In the genomic region with DNA sequence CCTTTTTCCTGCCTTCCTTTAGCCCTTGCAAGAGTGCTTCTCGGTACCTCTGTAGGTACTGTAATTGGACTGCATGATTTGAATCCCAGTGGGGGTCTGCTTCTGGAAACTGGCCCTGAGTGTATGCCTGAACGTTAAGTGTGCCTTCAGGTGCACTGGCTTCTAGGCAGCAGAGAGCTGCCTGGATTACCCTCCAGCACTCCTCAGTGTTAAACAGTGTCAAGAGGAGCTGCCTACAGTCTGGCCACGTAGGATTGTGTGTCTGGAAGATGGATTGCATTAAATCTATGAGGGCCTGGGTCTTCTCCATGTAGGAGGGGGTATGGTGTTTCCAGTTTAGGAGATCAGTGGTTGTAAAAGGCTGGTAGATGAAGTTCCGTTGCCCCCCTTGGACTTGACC, we compare ENCODE assay signal across 24 cellular contexts.
A peak's percentile ranks its signal among the peaks of the same experiment; 100 is the strongest.
DNase-seq lines count a peak whose midpoint lies in the region; ATAC-seq and TF ChIP-seq lines count a peak whose summit lies in the region.
"Had no signal": no experiment of that assay in that cellular context is flagged by ENCODE, and none has a peak within 500 bp of the region (broad histone marks: within the 10 kb centered on the region; RNA-seq: fewer than 3 reads in every experiment).

No MANE protein-coding gene starts in this region.

- H3K9me3 ChIP-seq in heart left ventricle (peaks cover 0 to 72% (median 29%) of the 10 kb centered on the region in 12 donors), liver (ENCODE audit: control insufficient read depth in 4 of 4, low read length in 3 of 4) (peaks cover 0 to 6% (median 2%) of the 10 kb centered on the region in 4 donors), esophagus muscularis mucosa (peaks cover 0 to 32% (median 24%) of the 10 kb centered on the region in 4 donors)

- DNase-seq in heart left ventricle: no peak
- DNase-seq in Right ventricle myocardium inferior (ENCODE audit: missing footprints): no peak
- no peak for DNase-seq in type B pancreatic cell (ENCODE audit: extremely low spot score, unreplicated experiment)
- no peak for DNase-seq in esophagus muscularis mucosa (ENCODE audit: extremely low spot score)
- no peak for DNase-seq in NCI-H2227 treated with DMSO at 0.1 percent for 48 hours (lab: John Stamatoyannopoulos, UW)
- DNase-seq: activated CD4-positive, alpha-beta T cell treated with anti-CD3 and anti-CD28 coated beads, Interleukin-2, amount 50 U/mL, for 48 hours; activated T-cell treated with anti-CD3 and anti-CD28 coated beads, Interleukin-2, amount 50 U/mL, for 1 hour; dermis blood vessel endothelial cell; DND-41; MM.1S; naive thymus-derived CD4-positive, alpha-beta T cell; NCI-H187; NCI-H510A treated with DMSO at 0.1 percent for 48 hours; SHP77; stimulated activated CD4-positive, alpha-beta T cell treated with anti-CD3 and anti-CD28 coated beads, Interleukin-12 subunit alpha, Interleukin-12 subunit beta, amount 100 ng/mL, for 4 hours; T-helper 1 cell; tibial artery; WERI-Rb-1 had no signal

- TF ChIP-seq POLR2A in heart left ventricle (IDR thresholded peaks at IDR 0.05) (no peak), esophagus muscularis mucosa (IDR thresholded peaks at IDR 0.05; ENCODE audit: low read depth) (no peak)

- peaks cover 31% of the 10 kb centered on the region for H3K9me3 Mint-ChIP-seq in type B pancreatic cell
- H3K9me3 Mint-ChIP-seq: activated naive CD4-positive, alpha-beta T cell treated with anti-CD3 and anti-CD28 coated beads, Interleukin-2, amount 50 U/mL, for 24 hours had no signal

- TF ChIP-seq RAD21 in liver (IDR thresholded peaks at IDR 0.05): no peak

- no peak for TF ChIP-seq CTCF in heart left ventricle (IDR thresholded peaks at IDR 0.05)
- no peak for TF ChIP-seq CTCF in VCaP (conservative IDR thresholded peaks at IDR 0.05)
- TF ChIP-seq CTCF in liver (IDR thresholded peaks at IDR 0.05; ENCODE audit: low read depth, low read length, missing input control): no peak
- TF ChIP-seq CTCF in type B pancreatic cell (conservative IDR thresholded peaks at IDR 0.05): no peak
- no peak for TF ChIP-seq CTCF in esophagus muscularis mucosa (IDR thresholded peaks at IDR 0.05)

- H3K36me3 Mint-ChIP-seq in type B pancreatic cell: peaks cover 70% of the 10 kb centered on the region

- H3K27ac ChIP-seq in heart left ventricle (peak overlapping the region in 8 of 12 donors; percentile 54 to 77 (median 69)), VCaP (peak overlapping the region; percentile 92), liver (ENCODE audit: low read depth in 1 of 2, low read length in 2 of 2) (peak overlapping the region; percentile 80 to 86), esophagus muscularis mucosa (replicated peaks in 1 of 4) (peak overlapping the region in 1 of 4 donors; percentile 15)
- H3K27ac ChIP-seq: gastroesophageal sphincter, psoas muscle, tibial artery, WERI-Rb-1 had no signal

- H3K4me3 ChIP-seq in heart left ventricle: peak overlapping the region in 5 of 12 donors; percentile 23 to 43 (median 34)
- H3K4me3 ChIP-seq in liver (ENCODE audit: low read depth in 1 of 3, low read length in 3 of 3): peak overlapping the region; percentile 27 to 59 (median 47)
- H3K4me3 ChIP-seq in esophagus muscularis mucosa: peak overlapping the region in 1 of 4 donors; percentile 29
- H3K4me3 ChIP-seq: gastroesophageal sphincter, psoas muscle, tibial artery had no signal

- H3K4me3 Mint-ChIP-seq in type B pancreatic cell: peak overlapping the region; percentile 75
- H3K4me3 Mint-ChIP-seq: activated naive CD4-positive, alpha-beta T cell treated with anti-CD3 and anti-CD28 coated beads, Interleukin-2, amount 50 U/mL, for 24 hours; naive thymus-derived CD4-positive, alpha-beta T cell had no signal

- intact Hi-C loops in heart left ventricle (cut with DNase I) (no loop called here), Right ventricle myocardium inferior (cut with DNase I) (loop anchor here (10.0 kb wide), 1 partner anchor 99 kb away; a partner anchor contains a TSS), esophagus muscularis mucosa (cut with DNase I) (no loop called here)

- no peaks in the 10 kb centered on the region for H3K4me1 ChIP-seq in heart left ventricle
- peaks cover 8 to 52% (median 24%) of the 10 kb centered on the region in 4 donors for H3K4me1 ChIP-seq in liver (ENCODE audit: control insufficient read depth in 4 of 4, insufficient read depth in 4 of 4, low read length in 3 of 4)
- no peaks in the 10 kb centered on the region for H3K4me1 ChIP-seq in esophagus muscularis mucosa
- H3K4me1 ChIP-seq: gastroesophageal sphincter, psoas muscle, tibial artery had no signal

- H3K27me3 Mint-ChIP-seq in type B pancreatic cell: no peaks in the 10 kb centered on the region
- H3K27me3 Mint-ChIP-seq: activated naive CD4-positive, alpha-beta T cell treated with anti-CD3 and anti-CD28 coated beads, Interleukin-2, amount 50 U/mL, for 24 hours; naive thymus-derived CD4-positive, alpha-beta T cell had no signal

- no peaks in the 10 kb centered on the region for H3K27me3 ChIP-seq in heart left ventricle
- H3K27me3 ChIP-seq in liver (ENCODE audit: control insufficient read depth in 4 of 4, insufficient read depth in 4 of 4, low read length in 3 of 4): no peaks in the 10 kb centered on the region
- no peaks in the 10 kb centered on the region for H3K27me3 ChIP-seq in esophagus muscularis mucosa
- H3K27me3 ChIP-seq: gastroesophageal sphincter, tibial artery had no signal

- whole genome bisulfite sequencing in heart left ventricle, 4 donors: 75 to 88% (median 81%) methylated on average over 3 to 4 of the region's 4 CpGs
- WGBS in liver: 55% methylated on average over 4 of the region's 4 CpGs
- WGBS in esophagus muscularis mucosa: 88% methylated on average over 4 of the region's 4 CpGs

- H3K36me3 ChIP-seq in heart left ventricle (peaks cover 0 to 96% (median 65%) of the 10 kb centered on the region in 9 donors), liver (ENCODE audit: control insufficient read depth in 4 of 4, insufficient read depth in 3 of 4, low read depth in 1 of 4, low read length in 3 of 4) (peaks cover 2 to 14% (median 12%) of the 10 kb centered on the region in 4 donors), esophagus muscularis mucosa (peaks cover 30 to 97% (median 82%) of the 10 kb centered on the region in 4 donors)

- ATAC-seq in heart left ventricle (peak in 1 of 4 donors; percentile 50), Right ventricle myocardium inferior (no peak), GM18907 (IDR thresholded peaks at IDR 0.05; ENCODE audit: unreplicated experiment) (no peak)
- ATAC-seq: gastroesophageal sphincter; naive thymus-derived CD4-positive, alpha-beta T cell had no signal

- peak overlapping the region; percentile 96 for H3K27ac Mint-ChIP-seq in type B pancreatic cell
- H3K27ac Mint-ChIP-seq: activated naive CD4-positive, alpha-beta T cell treated with anti-CD3 and anti-CD28 coated beads, Interleukin-2, amount 50 U/mL, for 24 hours had no signal

- TF ChIP-seq EP300 in esophagus muscularis mucosa (IDR thresholded peaks at IDR 0.05): no peak

- H3K9ac ChIP-seq in liver (ENCODE audit: low read depth in 1 of 2, low read length in 2 of 2): peak overlapping the region; percentile 57 to 75

- H3K4me1 Mint-ChIP-seq in type B pancreatic cell (ENCODE audit: unreplicated experiment): peaks cover 9% of the 10 kb centered on the region
- H3K4me1 Mint-ChIP-seq: activated naive CD4-positive, alpha-beta T cell treated with anti-CD3 and anti-CD28 coated beads, Interleukin-2, amount 50 U/mL, for 24 hours had no signal

TF ChIP-seq in liver, 16 proteins besides CTCF, POLR2A, EP300 and RAD21 (continues in another document):
- TF ChIP-seq, protein P1, sequence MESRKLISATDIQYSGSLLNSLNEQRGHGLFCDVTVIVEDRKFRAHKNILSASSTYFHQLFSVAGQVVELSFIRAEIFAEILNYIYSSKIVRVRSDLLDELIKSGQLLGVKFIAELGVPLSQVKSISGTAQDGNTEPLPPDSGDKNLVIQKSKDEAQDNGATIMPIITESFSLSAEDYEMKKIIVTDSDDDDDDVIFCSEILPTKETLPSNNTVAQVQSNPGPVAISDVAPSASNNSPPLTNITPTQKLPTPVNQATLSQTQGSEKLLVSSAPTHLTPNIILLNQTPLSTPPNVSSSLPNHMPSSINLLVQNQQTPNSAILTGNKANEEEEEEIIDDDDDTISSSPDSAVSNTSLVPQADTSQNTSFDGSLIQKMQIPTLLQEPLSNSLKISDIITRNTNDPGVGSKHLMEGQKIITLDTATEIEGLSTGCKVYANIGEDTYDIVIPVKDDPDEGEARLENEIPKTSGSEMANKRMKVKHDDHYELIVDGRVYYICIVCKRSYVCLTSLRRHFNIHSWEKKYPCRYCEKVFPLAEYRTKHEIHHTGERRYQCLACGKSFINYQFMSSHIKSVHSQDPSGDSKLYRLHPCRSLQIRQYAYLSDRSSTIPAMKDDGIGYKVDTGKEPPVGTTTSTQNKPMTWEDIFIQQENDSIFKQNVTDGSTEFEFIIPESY (IDR thresholded peaks at IDR 0.05): no peak
- TF ChIP-seq TAF1 (conservative IDR thresholded peaks at IDR 0.05): no peak
- no peak for TF ChIP-seq RXRA (IDR thresholded peaks at IDR 0.05)
- TF ChIP-seq, protein P2, sequence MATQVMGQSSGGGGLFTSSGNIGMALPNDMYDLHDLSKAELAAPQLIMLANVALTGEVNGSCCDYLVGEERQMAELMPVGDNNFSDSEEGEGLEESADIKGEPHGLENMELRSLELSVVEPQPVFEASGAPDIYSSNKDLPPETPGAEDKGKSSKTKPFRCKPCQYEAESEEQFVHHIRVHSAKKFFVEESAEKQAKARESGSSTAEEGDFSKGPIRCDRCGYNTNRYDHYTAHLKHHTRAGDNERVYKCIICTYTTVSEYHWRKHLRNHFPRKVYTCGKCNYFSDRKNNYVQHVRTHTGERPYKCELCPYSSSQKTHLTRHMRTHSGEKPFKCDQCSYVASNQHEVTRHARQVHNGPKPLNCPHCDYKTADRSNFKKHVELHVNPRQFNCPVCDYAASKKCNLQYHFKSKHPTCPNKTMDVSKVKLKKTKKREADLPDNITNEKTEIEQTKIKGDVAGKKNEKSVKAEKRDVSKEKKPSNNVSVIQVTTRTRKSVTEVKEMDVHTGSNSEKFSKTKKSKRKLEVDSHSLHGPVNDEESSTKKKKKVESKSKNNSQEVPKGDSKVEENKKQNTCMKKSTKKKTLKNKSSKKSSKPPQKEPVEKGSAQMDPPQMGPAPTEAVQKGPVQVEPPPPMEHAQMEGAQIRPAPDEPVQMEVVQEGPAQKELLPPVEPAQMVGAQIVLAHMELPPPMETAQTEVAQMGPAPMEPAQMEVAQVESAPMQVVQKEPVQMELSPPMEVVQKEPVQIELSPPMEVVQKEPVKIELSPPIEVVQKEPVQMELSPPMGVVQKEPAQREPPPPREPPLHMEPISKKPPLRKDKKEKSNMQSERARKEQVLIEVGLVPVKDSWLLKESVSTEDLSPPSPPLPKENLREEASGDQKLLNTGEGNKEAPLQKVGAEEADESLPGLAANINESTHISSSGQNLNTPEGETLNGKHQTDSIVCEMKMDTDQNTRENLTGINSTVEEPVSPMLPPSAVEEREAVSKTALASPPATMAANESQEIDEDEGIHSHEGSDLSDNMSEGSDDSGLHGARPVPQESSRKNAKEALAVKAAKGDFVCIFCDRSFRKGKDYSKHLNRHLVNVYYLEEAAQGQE (IDR thresholded peaks at IDR 0.05): no peak
- no peak for TF ChIP-seq FOXA2 (IDR thresholded peaks at IDR 0.05)
- TF ChIP-seq EGR1 (IDR thresholded peaks at IDR 0.05; ENCODE audit: low read depth in 2 of 2): no peak
